19 cellular contexts compared by ENCODE assay signal in genomic region chr18:3152294-3152693, GRCh38.
DNase-seq lines count a peak whose midpoint lies in the region; ATAC-seq, FAIRE-seq and TF ChIP-seq lines count a peak whose summit lies in the region.
"Had no signal": no experiment of that assay in that cellular context is flagged by ENCODE, and none has a peak within 500 bp of the region (broad histone marks: within the 10 kb centered on the region; RNA-seq: fewer than 3 reads in every experiment).

No MANE protein-coding gene starts in this region.

- intact Hi-C loops in Right ventricle myocardium inferior (cut with DNase I) (loop anchor here (5.0 kb wide), 1 partner anchor 95 kb away; the partner anchor contains the start of gene MYL12A), HepG2 (cut with micrococcal nuclease; ENCODE audit: unreplicated experiment) (no loop called here)

- H3K27ac ChIP-seq in right atrium auricular region (peak overlapping the region in 1 of 2 donors; percentile 20), HepG2 (ENCODE audit: extremely low read length, insufficient read depth, low read length) (no peak overlapping the region)
- H3K27ac ChIP-seq: BLaER1, RWPE1, SJCRH30 had no signal

- H3K36me3 ChIP-seq in right atrium auricular region (peaks cover 38% of the 10 kb centered on the region), HepG2 (replicated peaks in 1 of 2; ENCODE audit: control insufficient read depth in 1 of 2, insufficient read depth in 2 of 2, low read length in 2 of 2) (no peaks in the 10 kb centered on the region)
- H3K36me3 ChIP-seq: BLaER1, SJCRH30 had no signal

- TF ChIP-seq RAD21 in HepG2 (CRISPR knock-in tag; IDR thresholded peaks at IDR 0.05), result no peak

- in situ Hi-C loops in HepG2 (cut with HindIII; ENCODE audit: extremely low pct_ligation_motif_present, low pct_unique_long_range_greater_than_20kb), result loop anchor here (5.0 to 10.0 kb wide), 2 partner anchors 95 to 217 kb away; partner anchors contain the start of gene MYL12A

- TF ChIP-seq CTCF in right atrium auricular region (IDR thresholded peaks at IDR 0.05) (no peak), HepG2 (CRISPR knock-in tag; IDR thresholded peaks at IDR 0.05) (no peak)

- CTCF ChIA-PET in HepG2 (lab: Yijun Ruan, JAX; ENCODE audit: low intra/inter-chr PET ratio, low total read pairs), result interaction anchor here (1.0 to 2.4 kb wide), 3 partner anchors 89 to 220 kb away, joined by 4 to 16 read pairs (median 4); no protein-coding TSS in a partner anchor

- TF ChIP-seq EP300 in HepG2 (IDR thresholded peaks at IDR 0.05; ENCODE audit: low read depth in 2 of 2, low read length in 2 of 2) (no peak), HepG2 (CRISPR knock-in tag; IDR thresholded peaks at IDR 0.05; ENCODE audit: borderline replicate concordance) (no peak)

- peaks cover 0 to 37% of the 10 kb centered on the region in 2 donors for H3K4me1 ChIP-seq in right atrium auricular region
- H3K4me1 ChIP-seq in HepG2 (ENCODE audit: insufficient read depth, low read length), result peaks cover 66% of the 10 kb centered on the region

- no TSS peak for BruUV-seq in HepG2 (replicated peaks; lab: Mats Ljungman, UMichigan)

- no peaks in the 10 kb centered on the region for H3K9me3 ChIP-seq in right atrium auricular region
- no peaks in the 10 kb centered on the region for H3K9me3 ChIP-seq in HepG2 (ENCODE audit: low read length)
- H3K9me3 ChIP-seq: SJCRH30 had no signal

- DNase-seq in Right ventricle myocardium inferior (ENCODE audit: missing footprints), result no peak
- no peak for DNase-seq in right atrium auricular region (ENCODE audit: low spot score)
- DNase-seq in NCI-H524 (lab: John Stamatoyannopoulos, UW), result peak; percentile 36 to 78
- no peak for DNase-seq in HepG2 (ENCODE audit: low spot score)
- DNase-seq in NCI-H2171 treated with DMSO at 0.1 percent for 48 hours (lab: John Stamatoyannopoulos, UW), result no peak
- DNase-seq: CD4-positive, alpha-beta memory T cell; DMS53; NCI-H1092 treated with DMSO at 0.1 percent for 48 hours; NCI-H2081; NCI-H510A; NCI-H82; PC-3; SJCRH30 had no signal

- no peaks in the 10 kb centered on the region for H3K79me2 ChIP-seq in HepG2 (ENCODE audit: insufficient read depth, low read length)

- H3K4me3 ChIP-seq in right atrium auricular region (no peak overlapping the region), HepG2 (replicated peaks in 1 of 3; ENCODE audit: insufficient read depth in 1 of 3, low read depth in 2 of 3, low read length in 3 of 3) (no peak overlapping the region)
- H3K4me3 ChIP-seq: BLaER1, SJCRH30 had no signal

- H3K4me2 ChIP-seq in HepG2 (ENCODE audit: low read depth, low read length), result no peak overlapping the region
- H3K4me2 ChIP-seq: BLaER1 had no signal

- H4K20me1 ChIP-seq in HepG2 (ENCODE audit: insufficient read depth, low read length), result no peaks in the 10 kb centered on the region
- H4K20me1 ChIP-seq: BLaER1 had no signal

- TF ChIP-seq POLR2A in HepG2 (IDR thresholded peaks at IDR 0.05; ENCODE audit: insufficient read depth in 1 of 2, low read depth in 2 of 2, low read length in 2 of 2), result no peak

- no peak overlapping the region for H2AFZ ChIP-seq in HepG2 (ENCODE audit: low read length)

- WGBS in HepG2 (ENCODE audit: low lambda C conversion rate), result 29% methylated on average over 1 of the region's 1 CpG

- POLR2A ChIA-PET in HepG2 (lab: Yijun Ruan, JAX), result interaction anchor here (1.0 to 2.9 kb wide), 2 partner anchors 22 to 94 kb away, joined by 3 to 16 read pairs; no protein-coding TSS in a partner anchor

- H3K27me3 ChIP-seq in right atrium auricular region (no peaks in the 10 kb centered on the region), HepG2 (ENCODE audit: control insufficient read depth in 1 of 2, insufficient read depth in 2 of 2, low read length in 2 of 2) (no peaks in the 10 kb centered on the region)
- H3K27me3 ChIP-seq: BLaER1, SJCRH30 had no signal

- peak; percentile 34 for FAIRE-seq in HepG2 (lab: Jason Lieb, UNC)
- FAIRE-seq: A204.1, HTR-8/SVneo had no signal

- 0 out of 2 replicates have a peak overlapping the region, but pooled peaks have one; percentile 37 for H3K9ac ChIP-seq in HepG2 (ENCODE audit: insufficient read depth, low read depth, low read length)
- H3K9ac ChIP-seq: BLaER1 had no signal

- ATAC-seq in Right ventricle myocardium inferior, result peak; percentile 54
- ATAC-seq in HepG2, result no peak
- ATAC-seq in GM18867 (IDR thresholded peaks at IDR 0.05; ENCODE audit: unreplicated experiment), result no peak
- no peak for ATAC-seq in HG03378 (IDR thresholded peaks at IDR 0.05; ENCODE audit: unreplicated experiment)
- ATAC-seq: PC-3 had no signal

TF ChIP-seq in HepG2, 621 proteins besides CTCF, POLR2A, EP300 and RAD21:
- TF ChIP-seq KLF13 (CRISPR knock-in tag; IDR thresholded peaks at IDR 0.05), result no peak
- TF ChIP-seq, protein P1, sequence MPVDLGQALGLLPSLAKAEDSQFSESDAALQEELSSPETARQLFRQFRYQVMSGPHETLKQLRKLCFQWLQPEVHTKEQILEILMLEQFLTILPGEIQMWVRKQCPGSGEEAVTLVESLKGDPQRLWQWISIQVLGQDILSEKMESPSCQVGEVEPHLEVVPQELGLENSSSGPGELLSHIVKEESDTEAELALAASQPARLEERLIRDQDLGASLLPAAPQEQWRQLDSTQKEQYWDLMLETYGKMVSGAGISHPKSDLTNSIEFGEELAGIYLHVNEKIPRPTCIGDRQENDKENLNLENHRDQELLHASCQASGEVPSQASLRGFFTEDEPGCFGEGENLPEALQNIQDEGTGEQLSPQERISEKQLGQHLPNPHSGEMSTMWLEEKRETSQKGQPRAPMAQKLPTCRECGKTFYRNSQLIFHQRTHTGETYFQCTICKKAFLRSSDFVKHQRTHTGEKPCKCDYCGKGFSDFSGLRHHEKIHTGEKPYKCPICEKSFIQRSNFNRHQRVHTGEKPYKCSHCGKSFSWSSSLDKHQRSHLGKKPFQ (CRISPR knock-in tag; IDR thresholded peaks at IDR 0.05; ENCODE audit: insufficient replicate concordance), result no peak
- no peak for TF ChIP-seq PREB (CRISPR knock-in tag; IDR thresholded peaks at IDR 0.05)
- TF ChIP-seq CCAR2 (optimal IDR thresholded peaks at IDR 0.05; ENCODE audit: low read depth, low read length), result no peak
- no peak for TF ChIP-seq RELA (CRISPR knock-in tag; IDR thresholded peaks at IDR 0.05)
- TF ChIP-seq CHD4 (IDR thresholded peaks at IDR 0.05; ENCODE audit: borderline replicate concordance, low read length), result no peak
- TF ChIP-seq, protein P2, sequence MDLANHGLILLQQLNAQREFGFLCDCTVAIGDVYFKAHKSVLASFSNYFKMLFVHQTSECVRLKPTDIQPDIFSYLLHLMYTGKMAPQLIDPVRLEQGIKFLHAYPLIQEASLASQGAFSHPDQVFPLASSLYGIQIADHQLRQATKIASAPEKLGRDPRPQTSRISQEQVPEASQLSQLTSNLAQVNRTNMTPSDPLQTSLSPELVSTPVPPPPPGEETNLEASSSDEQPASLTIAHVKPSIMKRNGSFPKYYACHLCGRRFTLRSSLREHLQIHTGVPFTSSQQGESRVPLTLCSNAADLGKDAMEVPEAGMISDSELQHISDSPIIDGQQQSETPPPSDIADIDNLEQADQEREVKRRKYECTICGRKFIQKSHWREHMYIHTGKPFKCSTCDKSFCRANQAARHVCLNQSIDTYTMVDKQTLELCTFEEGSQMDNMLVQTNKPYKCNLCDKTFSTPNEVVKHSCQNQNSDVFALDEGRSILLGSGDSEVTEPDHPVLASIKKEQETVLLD (CRISPR knock-in tag; IDR thresholded peaks at IDR 0.05; ENCODE audit: low read depth), result no peak
TF ChIP-seq in HepG2: peak in this region for 0.

Comparison
In these comparisons a context has a peak if more than half of its experiments do, and no peak if none do; other contexts are left out.
1. DNase-seq: peak in NCI-H524 (2 of 2); none in Right ventricle myocardium inferior (single experiment), right atrium auricular region (single experiment), HepG2 (single experiment) and NCI-H2171 treated with DMSO at 0.1 percent for 48 hours (single experiment).